9 cellular contexts compared by ENCODE assay signal in the genomic region with DNA sequence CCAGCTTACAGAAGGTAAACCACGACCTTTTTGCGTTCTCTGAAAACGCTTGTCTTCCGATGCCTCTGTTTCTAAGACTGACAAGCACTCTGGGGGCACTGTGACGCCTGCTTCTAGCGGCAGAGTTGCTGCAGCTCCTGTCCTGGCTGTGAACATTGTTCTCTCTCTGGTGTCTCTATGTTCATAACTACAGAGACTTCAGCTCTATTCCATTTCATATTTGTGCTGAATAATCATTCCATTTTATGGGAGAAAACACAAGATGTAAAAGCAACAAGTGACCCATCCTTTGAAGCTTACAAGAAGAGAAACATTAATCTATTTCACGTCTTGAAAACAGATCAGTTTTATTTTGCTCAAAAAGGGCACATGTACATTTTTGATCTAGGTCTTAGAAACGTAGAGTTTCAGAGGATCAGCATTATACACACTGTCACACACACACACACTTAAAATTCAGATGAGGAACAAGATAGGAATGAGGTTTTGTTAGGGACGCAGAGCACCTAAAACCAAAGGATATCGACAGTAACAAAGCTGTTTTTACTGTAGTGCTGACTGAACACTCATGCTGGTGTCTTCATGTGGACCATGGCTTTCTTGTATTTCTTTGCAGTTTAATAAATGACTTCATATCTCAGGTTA. TPM values are rescaled to one million over a fixed set of nuclear protein-coding genes. Genes with fewer than 3 reads are reported as not detected.
A peak's percentile ranks its signal among the peaks of the same experiment; 100 is the strongest.
DNase-seq lines count a peak whose midpoint lies in the region; ATAC-seq and TF ChIP-seq lines count a peak whose summit lies in the region.
"Had no signal": no experiment of that assay in that cellular context is flagged by ENCODE, and none has a peak within 500 bp of the region (broad histone marks: within the 10 kb centered on the region; RNA-seq: fewer than 3 reads in every experiment).

No MANE protein-coding gene starts in this region.

- H3F3A ChIP-seq in Loucy (ENCODE audit: low read depth): no peaks in the 10 kb centered on the region

- peak; percentile 34 for ATAC-seq in GM19351 (IDR thresholded peaks at IDR 0.05; ENCODE audit: unreplicated experiment)
- ATAC-seq in stimulated activated effector memory CD8-positive, alpha-beta T cell treated with anti-CD3 and anti-CD28 coated beads, Interleukin-12 subunit alpha, Interleukin-12 subunit beta, amount 100 ng/mL, for 72 hours: peak; percentile 35

- H3K4me1 ChIP-seq in Loucy (ENCODE audit: insufficient read depth, low read length, poor library complexity, severe bottlenecking) (peaks cover 63% of the 10 kb centered on the region), BE2C (no peaks in the 10 kb centered on the region)

- peaks cover 80% of the 10 kb centered on the region for H3K79me2 ChIP-seq in Loucy (ENCODE audit: insufficient read depth, low read length)

- peaks cover 21% of the 10 kb centered on the region for H3K4me1 Mint-ChIP-seq in activated T-helper 2 cell treated with anti-CD3 and anti-CD28 coated beads, Interferon-gamma antibody, Interleukin-2, Interleukin-4, amounts not matched to agents 10 μg/mL and 5 μg/mL and 100 μg/mL, durations not matched to agents 14 hours and 24 hours and 36 hours (ENCODE audit: low read depth)
- peaks cover 27% of the 10 kb centered on the region for H3K4me1 Mint-ChIP-seq in stimulated activated effector memory CD8-positive, alpha-beta T cell treated with anti-CD3 and anti-CD28 coated beads, Interleukin-12 subunit alpha, Interleukin-12 subunit beta, amount 100 ng/mL, for 72 hours

- no peak overlapping the region for H2AFZ ChIP-seq in Loucy (ENCODE audit: low read length)

- H3K9me3 Mint-ChIP-seq in activated T-helper 2 cell treated with anti-CD3 and anti-CD28 coated beads, Interferon-gamma antibody, Interleukin-2, Interleukin-4, amounts not matched to agents 10 μg/mL and 5 μg/mL and 100 μg/mL, durations not matched to agents 14 hours and 24 hours and 36 hours: no peaks in the 10 kb centered on the region
- H3K9me3 Mint-ChIP-seq in stimulated activated effector memory CD8-positive, alpha-beta T cell treated with anti-CD3 and anti-CD28 coated beads, Interleukin-12 subunit alpha, Interleukin-12 subunit beta, amount 100 ng/mL, for 72 hours: no peaks in the 10 kb centered on the region

- DNase-seq in activated T-helper 2 cell treated with anti-CD3 and anti-CD28 coated beads, Interferon-gamma antibody, Interleukin-2, Interleukin-4, amounts not matched to agents 10 μg/mL and 5 μg/mL and 100 μg/mL, durations not matched to agents 14 hours and 24 hours and 36 hours (ENCODE audit: low spot score): peak; percentile 54
- DNase-seq in stimulated activated effector memory CD8-positive, alpha-beta T cell treated with anti-CD3 and anti-CD28 coated beads, Interleukin-12 subunit alpha, Interleukin-12 subunit beta, amount 100 ng/mL, for 72 hours (ENCODE audit: low spot score in 2 of 2): no peak
- DNase-seq in BE2C (no peak), NCI-H2171 treated with DMSO at 0.1 percent for 48 hours (lab: John Stamatoyannopoulos, UW) (no peak), GM03348 (ENCODE audit: low spot score) (no peak), nucleus accumbens (lab: John Stamatoyannopoulos, UW) (no peak)
- DNase-seq: IMR-90 had no signal

- no peaks in the 10 kb centered on the region for H3K36me3 ChIP-seq in Loucy (ENCODE audit: insufficient read depth, low read length)
- H3K36me3 ChIP-seq in BE2C: no peaks in the 10 kb centered on the region

- peak overlapping the region; percentile 94 for H3K4me3 ChIP-seq in Loucy (ENCODE audit: low read length, poor library complexity, severe bottlenecking)
- no peak overlapping the region for H3K4me3 ChIP-seq in BE2C (ENCODE audit: low read depth, low read length)

- peak overlapping the region; percentile 90 for H3K9ac ChIP-seq in Loucy (ENCODE audit: low read depth, low read length, poor library complexity, severe bottlenecking)

- H3K27ac Mint-ChIP-seq in activated T-helper 2 cell treated with anti-CD3 and anti-CD28 coated beads, Interferon-gamma antibody, Interleukin-2, Interleukin-4, amounts not matched to agents 10 μg/mL and 5 μg/mL and 100 μg/mL, durations not matched to agents 14 hours and 24 hours and 36 hours: peak overlapping the region; percentile 98
- peak overlapping the region; percentile 89 for H3K27ac Mint-ChIP-seq in stimulated activated effector memory CD8-positive, alpha-beta T cell treated with anti-CD3 and anti-CD28 coated beads, Interleukin-12 subunit alpha, Interleukin-12 subunit beta, amount 100 ng/mL, for 72 hours

- H3K9me2 ChIP-seq in Loucy (replicated peaks; ENCODE audit: low read depth, low read length): no peaks in the 10 kb centered on the region

- H3K4me2 ChIP-seq in Loucy (ENCODE audit: low read depth, low read length, poor library complexity, severe bottlenecking): peak overlapping the region; percentile 79

- peaks cover 77% of the 10 kb centered on the region for H3K36me3 Mint-ChIP-seq in activated T-helper 2 cell treated with anti-CD3 and anti-CD28 coated beads, Interferon-gamma antibody, Interleukin-2, Interleukin-4, amounts not matched to agents 10 μg/mL and 5 μg/mL and 100 μg/mL, durations not matched to agents 14 hours and 24 hours and 36 hours (ENCODE audit: low read depth)
- peaks cover 88% of the 10 kb centered on the region for H3K36me3 Mint-ChIP-seq in stimulated activated effector memory CD8-positive, alpha-beta T cell treated with anti-CD3 and anti-CD28 coated beads, Interleukin-12 subunit alpha, Interleukin-12 subunit beta, amount 100 ng/mL, for 72 hours

- H3K9me3 ChIP-seq in Loucy (ENCODE audit: insufficient read depth, low read depth, low read length) (no peaks in the 10 kb centered on the region), BE2C (no peaks in the 10 kb centered on the region)

- TF ChIP-seq CTCF in Loucy (conservative IDR thresholded peaks at IDR 0.05; ENCODE audit: low read length): peak; percentile 42
- no peak for TF ChIP-seq CTCF in BE2C (IDR thresholded peaks at IDR 0.05; ENCODE audit: low read depth, low read length)

- H4K20me1 ChIP-seq in Loucy (ENCODE audit: insufficient read depth, low read length, poor library complexity, severe bottlenecking): no peaks in the 10 kb centered on the region

- H3K4me3 Mint-ChIP-seq in activated T-helper 2 cell treated with anti-CD3 and anti-CD28 coated beads, Interferon-gamma antibody, Interleukin-2, Interleukin-4, amounts not matched to agents 10 μg/mL and 5 μg/mL and 100 μg/mL, durations not matched to agents 14 hours and 24 hours and 36 hours (ENCODE audit: low read depth): peak overlapping the region; percentile 99
- H3K4me3 Mint-ChIP-seq in stimulated activated effector memory CD8-positive, alpha-beta T cell treated with anti-CD3 and anti-CD28 coated beads, Interleukin-12 subunit alpha, Interleukin-12 subunit beta, amount 100 ng/mL, for 72 hours: peak overlapping the region; percentile 84

- H3K27me3 ChIP-seq in Loucy (ENCODE audit: insufficient read depth, low read length, poor library complexity, severe bottlenecking) (no peaks in the 10 kb centered on the region), BE2C (peaks cover 81% of the 10 kb centered on the region)

- no peaks in the 10 kb centered on the region for H3K27me3 Mint-ChIP-seq in activated T-helper 2 cell treated with anti-CD3 and anti-CD28 coated beads, Interferon-gamma antibody, Interleukin-2, Interleukin-4, amounts not matched to agents 10 μg/mL and 5 μg/mL and 100 μg/mL, durations not matched to agents 14 hours and 24 hours and 36 hours (ENCODE audit: low read depth)

- intact Hi-C loops in activated T-helper 2 cell treated with anti-CD3 and anti-CD28 coated beads, Interferon-gamma antibody, Interleukin-2, Interleukin-4, amounts not matched to agents 10 μg/mL and 5 μg/mL and 100 μg/mL, durations not matched to agents 14 hours and 24 hours and 36 hours (cut with micrococcal nuclease): loop anchor here (1.0 to 5.0 kb wide), 6 partner anchors 13 to 140 kb away; no protein-coding TSS in a partner anchor

RNA-seq across cellular contexts. Expression of a gene that starts 3.0 kb away (rescaled TPM):
- total RNA-seq in activated T-helper 2 cell treated with anti-CD3 and anti-CD28 coated beads, Interferon-gamma antibody, Interleukin-2, Interleukin-4, amounts not matched to agents 10 μg/mL and 5 μg/mL and 100 μg/mL, durations not matched to agents 14 hours and 24 hours and 36 hours: 360 and 371 TPM in 2 replicates
- not detected for polyA plus RNA-seq in BE2C (2012; ENCODE audit: insufficient read depth, insufficient read length, low read depth)
- total RNA-seq: IMR-90 had no signal
- polyA plus RNA-seq: IMR-90 had no signal
